22 cellular contexts compared by ENCODE assay signal in genomic region chr5:133866160-133866902, GRCh38.
"Had no signal": no experiment of that assay in that cellular context is flagged by ENCODE, and none has a peak within 500 bp of the region (broad histone marks: within the 10 kb centered on the region; RNA-seq: fewer than 3 reads in every experiment).

No MANE protein-coding gene starts in this region.

- H3K27ac ChIP-seq: epithelial cell of prostate, esophagus muscularis mucosa, gastrocnemius medialis, left ventricle myocardium inferior, lower lobe of right lung, right atrium auricular region, stomach, thoracic aorta, transverse colon had no signal

- H3K9me3 ChIP-seq: esophagus muscularis mucosa, gastrocnemius medialis, left ventricle myocardium inferior, lower lobe of right lung, right atrium auricular region, stomach, thoracic aorta, transverse colon had no signal

- H3K4me3 ChIP-seq: esophagus muscularis mucosa, gastrocnemius medialis, left ventricle myocardium inferior, lower lobe of right lung, right atrium auricular region, stomach, thoracic aorta, transverse colon had no signal

- ATAC-seq: effector memory CD8-positive, alpha-beta T cell; gastrocnemius medialis; left cardiac atrium; natural killer cell; stimulated activated memory B cell treated with anti-CD40 and anti-IgM and Interleukin-4, amounts not matched to agents 10 μg/mL and 1 μg/mL and 100 μg/mL, for 72 hours had no signal

- H3K9me3 Mint-ChIP-seq: dendritic cell treated with granulocyte-macrophage colony-stimulating factor and Interleukin-4, amounts not matched to agents 40 ng/mL and 50 ng/mL, for 4 days; effector memory CD8-positive, alpha-beta T cell; immature natural killer cell; memory B cell; mesothelial cell of epicardium; natural killer cell; neural crest cell; stimulated activated memory B cell treated with anti-CD40 and anti-IgM and Interleukin-4, amounts not matched to agents 10 μg/mL and 1 μg/mL and 100 μg/mL, for 72 hours had no signal

- H3K27me3 Mint-ChIP-seq: stimulated activated memory B cell treated with anti-CD40 and anti-IgM and Interleukin-4, amounts not matched to agents 10 μg/mL and 1 μg/mL and 100 μg/mL, for 72 hours had no signal

- H3K27me3 ChIP-seq: esophagus muscularis mucosa, gastrocnemius medialis, right atrium auricular region had no signal

- H3K4me1 ChIP-seq: right atrium auricular region, transverse colon had no signal

- H3K27ac Mint-ChIP-seq: dendritic cell treated with granulocyte-macrophage colony-stimulating factor and Interleukin-4, amounts not matched to agents 40 ng/mL and 50 ng/mL, for 4 days; effector memory CD8-positive, alpha-beta T cell; immature natural killer cell; memory B cell; mesothelial cell of epicardium; natural killer cell; stimulated activated memory B cell treated with anti-CD40 and anti-IgM and Interleukin-4, amounts not matched to agents 10 μg/mL and 1 μg/mL and 100 μg/mL, for 72 hours had no signal

- H3K4me3 Mint-ChIP-seq: dendritic cell treated with granulocyte-macrophage colony-stimulating factor and Interleukin-4, amounts not matched to agents 40 ng/mL and 50 ng/mL, for 4 days; effector memory CD8-positive, alpha-beta T cell; immature natural killer cell; memory B cell; mesothelial cell of epicardium; natural killer cell; neural crest cell; stimulated activated memory B cell treated with anti-CD40 and anti-IgM and Interleukin-4, amounts not matched to agents 10 μg/mL and 1 μg/mL and 100 μg/mL, for 72 hours had no signal

- DNase-seq: effector memory CD8-positive, alpha-beta T cell; gastrocnemius medialis; glutamatergic neuron; immature natural killer cell; left cardiac atrium; left ventricle myocardium inferior; lower lobe of right lung; natural killer cell; small intestine; stimulated activated CD4-positive, alpha-beta T cell treated with anti-CD3 and anti-CD28 coated beads, Interleukin-4, amount 100 ng/mL, for 1 hour; stomach; substantia nigra; transverse colon had no signal

- H3K36me3 Mint-ChIP-seq: immature natural killer cell; memory B cell; mesothelial cell of epicardium; natural killer cell; stimulated activated memory B cell treated with anti-CD40 and anti-IgM and Interleukin-4, amounts not matched to agents 10 μg/mL and 1 μg/mL and 100 μg/mL, for 72 hours had no signal

- H3K36me3 ChIP-seq: esophagus muscularis mucosa, gastrocnemius medialis, left ventricle myocardium inferior, lower lobe of right lung, right atrium auricular region, stomach, thoracic aorta, transverse colon had no signal
